Comparison of ENCODE assay signal across 29 cellular contexts in genomic region chr13:40552895-40553294, GRCh38.
DNase-seq lines count a peak whose midpoint lies in the region; ATAC-seq lines count a peak whose summit lies in the region.
"Had no signal": no experiment of that assay in that cellular context is flagged by ENCODE, and none has a peak within 500 bp of the region (broad histone marks: within the 10 kb centered on the region; RNA-seq: fewer than 3 reads in every experiment).

No MANE protein-coding gene starts in this region.

- peaks cover 70% of the 10 kb centered on the region for H3K4me1 Mint-ChIP-seq in activated T-cell treated with anti-CD3 and anti-CD28 coated beads, Interleukin-2, amount 50 U/mL, for 24 hours (ENCODE audit: low read depth)
- H3K4me1 Mint-ChIP-seq in activated T-helper 17 cell treated with anti-CD3 and anti-CD28 coated beads, Interleukin-2, amount 50 U/mL, for 72 hours, result peaks cover 32% of the 10 kb centered on the region
- H3K4me1 Mint-ChIP-seq in stimulated activated memory B cell treated with anti-CD40 and anti-IgM and Interleukin-4, amounts not matched to agents 10 μg/mL and 1 μg/mL and 100 μg/mL, for 72 hours, result peaks cover 50% of the 10 kb centered on the region
- H3K4me1 Mint-ChIP-seq: CD14-positive monocyte had no signal

- H3K27me3 Mint-ChIP-seq in activated T-cell treated with anti-CD3 and anti-CD28 coated beads, Interleukin-2, amount 50 U/mL, for 24 hours, result no peaks in the 10 kb centered on the region
- no peaks in the 10 kb centered on the region for H3K27me3 Mint-ChIP-seq in activated T-helper 17 cell treated with anti-CD3 and anti-CD28 coated beads, Interleukin-2, amount 50 U/mL, for 72 hours
- H3K27me3 Mint-ChIP-seq in stimulated activated memory B cell treated with anti-CD40 and anti-IgM and Interleukin-4, amounts not matched to agents 10 μg/mL and 1 μg/mL and 100 μg/mL, for 72 hours, result no peaks in the 10 kb centered on the region
- H3K27me3 Mint-ChIP-seq: activated naive CD4-positive, alpha-beta T cell treated with anti-CD3 and anti-CD28 coated beads, Interleukin-2, amount 10 ng/mL, durations not matched to agents 7 days and 5 days had no signal

- no peak overlapping the region for H3K9ac ChIP-seq in trophoblast cell (ENCODE audit: low read length)

- peak overlapping the region; percentile 1 for H4K91ac ChIP-seq in trophoblast cell (ENCODE audit: low read depth, low read length)

- H3K27ac Mint-ChIP-seq in activated T-cell treated with anti-CD3 and anti-CD28 coated beads, Interleukin-2, amount 50 U/mL, for 24 hours, result peak overlapping the region; percentile 23
- peak overlapping the region; percentile 77 for H3K27ac Mint-ChIP-seq in activated T-helper 17 cell treated with anti-CD3 and anti-CD28 coated beads, Interleukin-2, amount 50 U/mL, for 72 hours
- no peak overlapping the region for H3K27ac Mint-ChIP-seq in stimulated activated memory B cell treated with anti-CD40 and anti-IgM and Interleukin-4, amounts not matched to agents 10 μg/mL and 1 μg/mL and 100 μg/mL, for 72 hours
- H3K27ac Mint-ChIP-seq: activated naive CD4-positive, alpha-beta T cell treated with anti-CD3 and anti-CD28 coated beads, Interleukin-2, amount 10 ng/mL, durations not matched to agents 7 days and 5 days had no signal

- peaks cover 4% of the 10 kb centered on the region for H3K79me2 ChIP-seq in trophoblast cell (ENCODE audit: control insufficient read depth, insufficient read depth, low read length, poor library complexity)

- H3K79me1 ChIP-seq in trophoblast cell (ENCODE audit: low read length), result peaks cover 21% of the 10 kb centered on the region

- no peak overlapping the region for H2AFZ ChIP-seq in trophoblast cell (ENCODE audit: insufficient read depth, low read length, poor library complexity)

- H3K36me3 Mint-ChIP-seq in activated T-cell treated with anti-CD3 and anti-CD28 coated beads, Interleukin-2, amount 50 U/mL, for 24 hours (ENCODE audit: low read depth), result peaks cover 43% of the 10 kb centered on the region
- peaks cover 35% of the 10 kb centered on the region for H3K36me3 Mint-ChIP-seq in activated T-helper 17 cell treated with anti-CD3 and anti-CD28 coated beads, Interleukin-2, amount 50 U/mL, for 72 hours (ENCODE audit: low read depth)
- peaks cover 26% of the 10 kb centered on the region for H3K36me3 Mint-ChIP-seq in stimulated activated memory B cell treated with anti-CD40 and anti-IgM and Interleukin-4, amounts not matched to agents 10 μg/mL and 1 μg/mL and 100 μg/mL, for 72 hours

- no peak overlapping the region for H3K4ac ChIP-seq in trophoblast cell (ENCODE audit: low read depth, low read length)

- no peak overlapping the region for H2BK12ac ChIP-seq in trophoblast cell (ENCODE audit: low read length)

- no peak overlapping the region for H2BK120ac ChIP-seq in trophoblast cell (ENCODE audit: insufficient read depth, low read length, poor library complexity)

- H3K18ac ChIP-seq in trophoblast cell (ENCODE audit: low read length), result no peak overlapping the region

- H2BK5ac ChIP-seq in trophoblast cell (ENCODE audit: low read depth, low read length, poor library complexity), result no peak overlapping the region

- WGBS in trophoblast cell (ENCODE audit: extremely low coverage, insufficient coverage, insufficient read length), result no CpG with 5 or more reads among the region's 6 CpGs

- H3K23ac ChIP-seq in trophoblast cell (ENCODE audit: low read length), result no peak overlapping the region

- no peaks in the 10 kb centered on the region for H3K9me3 Mint-ChIP-seq in activated T-cell treated with anti-CD3 and anti-CD28 coated beads, Interleukin-2, amount 50 U/mL, for 24 hours
- H3K9me3 Mint-ChIP-seq in activated T-helper 17 cell treated with anti-CD3 and anti-CD28 coated beads, Interleukin-2, amount 50 U/mL, for 72 hours, result no peaks in the 10 kb centered on the region
- H3K9me3 Mint-ChIP-seq in stimulated activated memory B cell treated with anti-CD40 and anti-IgM and Interleukin-4, amounts not matched to agents 10 μg/mL and 1 μg/mL and 100 μg/mL, for 72 hours, result no peaks in the 10 kb centered on the region
- H3K9me3 Mint-ChIP-seq: activated naive CD4-positive, alpha-beta T cell treated with anti-CD3 and anti-CD28 coated beads, Interleukin-2, amount 10 ng/mL, durations not matched to agents 7 days and 5 days had no signal

- H3K9me3 ChIP-seq in trophoblast cell (ENCODE audit: insufficient read depth, low read depth, low read length), result no peaks in the 10 kb centered on the region
- H3K9me3 ChIP-seq: left ventricle myocardium inferior, neutrophil, testis had no signal

- no peak overlapping the region for H2AK5ac ChIP-seq in trophoblast cell (ENCODE audit: low read length)

- DNase-seq in activated T-cell treated with anti-CD3 and anti-CD28 coated beads, Interleukin-2, amount 50 U/mL, for 24 hours, result no peak
- DNase-seq in activated T-cell treated with anti-CD3 and anti-CD28 coated beads, Interleukin-2, amount 50 U/mL, for 48 hours, result no peak
- DNase-seq in islet precursor cell, result peak; percentile 74
- peak; percentile 82 to 93 for DNase-seq in trophoblast cell
- DNase-seq in stimulated activated naive CD4-positive, alpha-beta T cell treated with Interleukin-2 at 50 U/mL for 16 hours (lab: John Stamatoyannopoulos, UW), result no peak
- DNase-seq in H7, result no peak
- DNase-seq: activated CD4-positive, CD25-positive, alpha-beta regulatory T cell; activated naive CD4-positive, alpha-beta T cell treated with anti-CD3 and anti-CD28 coated beads, Interleukin-2, amount 10 ng/mL, durations not matched to agents 7 days and 5 days; aorta; effector CD8-positive, alpha-beta T cell; glutamatergic neuron; HCEC 1CT; left ventricle myocardium inferior; MM.1S; NCI-H1930; NCI-H2227 treated with DMSO at 0.1 percent for 48 hours; NCI-H526; NK-92 treated with Interleukin-12 subunit alpha and Interleukin-12 subunit beta, amount 100 ng/mL, for 24 hours; PC-3; stimulated activated CD4-positive, alpha-beta T cell treated with anti-CD3 and anti-CD28 coated beads, Interleukin-15, amount 100 ng/mL, for 24 hours; stimulated activated naive CD8-positive, alpha-beta T cell treated with anti-CD3 and anti-CD28 coated beads, Interleukin-15, Interleukin-2, amounts not matched to agents 100 U/mL and 50 U/mL, for 24 hours; testis had no signal

- no peaks in the 10 kb centered on the region for H3K36me3 ChIP-seq in trophoblast cell (ENCODE audit: control insufficient read depth in 1 of 2, insufficient read depth in 2 of 2, low read length in 2 of 2)
- no peaks in the 10 kb centered on the region; the same call in 1 of the 2 replicates for H3K36me3 ChIP-seq in H7 (replicated peaks; ENCODE audit: control insufficient read depth, insufficient read depth, low read length)
- H3K36me3 ChIP-seq: cardiac muscle cell, left ventricle myocardium inferior, neutrophil had no signal

- peaks cover 18 to 40% of the 10 kb centered on the region in 2 experiments for H3K4me1 ChIP-seq in trophoblast cell (ENCODE audit: control insufficient read depth in 1 of 2, insufficient read depth in 2 of 2, low read length in 2 of 2)
- H3K4me1 ChIP-seq: testis had no signal

- H4K8ac ChIP-seq in trophoblast cell (ENCODE audit: low read depth, low read length), result no peak overlapping the region

- no peak overlapping the region for H3K4me3 Mint-ChIP-seq in activated T-cell treated with anti-CD3 and anti-CD28 coated beads, Interleukin-2, amount 50 U/mL, for 24 hours
- H3K4me3 Mint-ChIP-seq in activated T-helper 17 cell treated with anti-CD3 and anti-CD28 coated beads, Interleukin-2, amount 50 U/mL, for 72 hours, result no peak overlapping the region
- no peak overlapping the region for H3K4me3 Mint-ChIP-seq in stimulated activated memory B cell treated with anti-CD40 and anti-IgM and Interleukin-4, amounts not matched to agents 10 μg/mL and 1 μg/mL and 100 μg/mL, for 72 hours
- H3K4me3 Mint-ChIP-seq: activated naive CD4-positive, alpha-beta T cell treated with anti-CD3 and anti-CD28 coated beads, Interleukin-2, amount 10 ng/mL, durations not matched to agents 7 days and 5 days; CD14-positive monocyte had no signal

- H3K14ac ChIP-seq in trophoblast cell (ENCODE audit: low read length), result no peak overlapping the region

- H3K27ac ChIP-seq in trophoblast cell (ENCODE audit: low read depth, low read length), result peak overlapping the region; percentile 54
- H3K27ac ChIP-seq: cardiac muscle cell, coronary artery, left ventricle myocardium inferior, neutrophil, SK-N-MC, testis had no signal

- H3K4me3 ChIP-seq in trophoblast cell (ENCODE audit: low read depth, low read length), result no peak overlapping the region
- no peak overlapping the region for H3K4me3 ChIP-seq in H7 (ENCODE audit: insufficient read depth, low read depth, low read length)
- H3K4me3 ChIP-seq: cardiac muscle cell, coronary artery, left ventricle myocardium inferior, SK-N-MC, testis had no signal

- H3K27me3 ChIP-seq in trophoblast cell (ENCODE audit: insufficient read depth, low read length) (no peaks in the 10 kb centered on the region), H7 (ENCODE audit: control insufficient read depth, insufficient read depth, low read length) (no peaks in the 10 kb centered on the region)
- H3K27me3 ChIP-seq: cardiac muscle cell, neutrophil, testis had no signal

- H4K12ac ChIP-seq in trophoblast cell (ENCODE audit: low read depth, low read length), result no peak overlapping the region

- no peak overlapping the region for H3K4me2 ChIP-seq in trophoblast cell (ENCODE audit: low read length)

- ATAC-seq in activated T-helper 17 cell treated with anti-CD3 and anti-CD28 coated beads, Interleukin-2, amount 50 U/mL, for 72 hours (replicated peaks), result no peak
- ATAC-seq in stimulated activated memory B cell treated with anti-CD40 and anti-IgM and Interleukin-4, amounts not matched to agents 10 μg/mL and 1 μg/mL and 100 μg/mL, for 72 hours, result no peak
- ATAC-seq: PC-3; stimulated activated naive CD8-positive, alpha-beta T cell treated with anti-CD3 and anti-CD28 coated beads, Interleukin-15, Interleukin-2, amounts not matched to agents 100 U/mL and 50 U/mL, for 24 hours had no signal

Comparison
In these comparisons a context has a peak if more than half of its experiments do, and no peak if none do; other contexts are left out.
1. DNase-seq: peak in islet precursor cell (single experiment) and trophoblast cell (2 of 2); none in activated T-cell treated with anti-CD3 and anti-CD28 coated beads, Interleukin-2, amount 50 U/mL, for 24 hours (single experiment), activated T-cell treated with anti-CD3 and anti-CD28 coated beads, Interleukin-2, amount 50 U/mL, for 48 hours (0 of 2), stimulated activated naive CD4-positive, alpha-beta T cell treated with Interleukin-2 at 50 U/mL for 16 hours (single experiment) and H7 (single experiment).